ENCODE assay signal across 13 cellular contexts in genomic region chr1:234618726-234619049, GRCh38. TPM values are rescaled to one million over a fixed set of nuclear protein-coding genes. Genes with fewer than 3 reads are reported as not detected.
DNase-seq lines count a peak whose midpoint lies in the region; ATAC-seq, FAIRE-seq and TF ChIP-seq lines count a peak whose summit lies in the region.
"Had no signal": no experiment of that assay in that cellular context is flagged by ENCODE, and none has a peak within 500 bp of the region (broad histone marks: within the 10 kb centered on the region; RNA-seq: fewer than 3 reads in every experiment).

No MANE protein-coding gene starts in this region.

- H3K9me3 Mint-ChIP-seq in glutamatergic neuron (ENCODE audit: unreplicated experiment) (peaks cover 2% of the 10 kb centered on the region), progenitor cell of endocrine pancreas (ENCODE audit: low read depth) (no peaks in the 10 kb centered on the region)
- H3K9me3 Mint-ChIP-seq in activated CD4-positive, alpha-beta memory T cell treated with anti-CD3 and anti-CD28 coated beads, Interleukin-2, amount 10 ng/mL, durations not matched to agents 7 days and 5 days = no peaks in the 10 kb centered on the region
- H3K9me3 Mint-ChIP-seq: CD4-positive, CD25-positive, alpha-beta regulatory T cell; IgD-negative memory B cell had no signal

- H3K36me3 Mint-ChIP-seq in glutamatergic neuron (ENCODE audit: unreplicated experiment) (no peaks in the 10 kb centered on the region), progenitor cell of endocrine pancreas (ENCODE audit: insufficient read depth) (no peaks in the 10 kb centered on the region)
- H3K36me3 Mint-ChIP-seq in activated CD4-positive, alpha-beta memory T cell treated with anti-CD3 and anti-CD28 coated beads, Interleukin-2, amount 10 ng/mL, durations not matched to agents 7 days and 5 days (ENCODE audit: low read depth) = no peaks in the 10 kb centered on the region
- H3K36me3 Mint-ChIP-seq: CD4-positive, CD25-positive, alpha-beta regulatory T cell had no signal

- no peaks in the 10 kb centered on the region for H3K36me3 ChIP-seq in SJCRH30

- DNase-seq in D721Med (ENCODE audit: insufficient read length, low spot score) (no peak), SJCRH30 (no peak), glutamatergic neuron (no peak), progenitor cell of endocrine pancreas (ENCODE audit: low spot score, unreplicated experiment) (no peak)
- no peak for DNase-seq in activated CD4-positive, alpha-beta memory T cell treated with anti-CD3 and anti-CD28 coated beads, Interleukin-2, amount 10 ng/mL, durations not matched to agents 7 days and 5 days
- DNase-seq: activated CD4-positive, alpha-beta T cell treated with anti-CD3 and anti-CD28 coated beads for 1 hour; CD4-positive, CD25-positive, alpha-beta regulatory T cell; effector CD4-positive, alpha-beta T cell; SHP77 treated with DMSO at 0.1 percent for 48 hours had no signal

- FAIRE-seq in D721Med (lab: Jason Lieb, UNC) = peak; percentile 80

- peaks cover 64% of the 10 kb centered on the region for H3K4me1 ChIP-seq in SJCRH30

- ATAC-seq in GM19455 (IDR thresholded peaks at IDR 0.05; ENCODE audit: unreplicated experiment) = no peak
- ATAC-seq in HG02678 (IDR thresholded peaks at IDR 0.05; ENCODE audit: unreplicated experiment) = no peak
- ATAC-seq in GM19328 (IDR thresholded peaks at IDR 0.05; ENCODE audit: unreplicated experiment) = no peak

- POLR2A ChIA-PET in activated CD4-positive, alpha-beta memory T cell treated with anti-CD3 and anti-CD28 coated beads, Interleukin-2, amount 10 ng/mL, durations not matched to agents 7 days and 5 days (lab: Charles Lee) = no interaction called here

- no peak overlapping the region for H3K4me3 Mint-ChIP-seq in glutamatergic neuron (ENCODE audit: unreplicated experiment)
- H3K4me3 Mint-ChIP-seq in progenitor cell of endocrine pancreas (ENCODE audit: low read depth) = no peak overlapping the region
- no peak overlapping the region for H3K4me3 Mint-ChIP-seq in activated CD4-positive, alpha-beta memory T cell treated with anti-CD3 and anti-CD28 coated beads, Interleukin-2, amount 10 ng/mL, durations not matched to agents 7 days and 5 days
- H3K4me3 Mint-ChIP-seq: CD4-positive, CD25-positive, alpha-beta regulatory T cell; IgD-negative memory B cell had no signal

- H3K27ac Mint-ChIP-seq in glutamatergic neuron (ENCODE audit: unreplicated experiment) (peak overlapping the region; percentile 89), progenitor cell of endocrine pancreas (peak overlapping the region; percentile 95)
- no peak overlapping the region for H3K27ac Mint-ChIP-seq in activated CD4-positive, alpha-beta memory T cell treated with anti-CD3 and anti-CD28 coated beads, Interleukin-2, amount 10 ng/mL, durations not matched to agents 7 days and 5 days
- H3K27ac Mint-ChIP-seq: CD4-positive, CD25-positive, alpha-beta regulatory T cell had no signal

- H3K4me1 Mint-ChIP-seq in glutamatergic neuron (ENCODE audit: low read depth, unreplicated experiment) (peaks cover 37% of the 10 kb centered on the region), progenitor cell of endocrine pancreas (ENCODE audit: low read depth) (peaks cover 72% of the 10 kb centered on the region)
- peaks cover 10% of the 10 kb centered on the region for H3K4me1 Mint-ChIP-seq in activated CD4-positive, alpha-beta memory T cell treated with anti-CD3 and anti-CD28 coated beads, Interleukin-2, amount 10 ng/mL, durations not matched to agents 7 days and 5 days

- TF ChIP-seq CTCF in D721Med (IDR thresholded peaks at IDR 0.05; ENCODE audit: insufficient read depth, missing control alignments) (no peak), glutamatergic neuron (IDR thresholded peaks at IDR 0.05; ENCODE audit: partially characterized antibody, unreplicated experiment) (no peak), progenitor cell of endocrine pancreas (IDR thresholded peaks at IDR 0.05; ENCODE audit: unreplicated experiment) (no peak)

- no peaks in the 10 kb centered on the region for H3K27me3 ChIP-seq in SJCRH30

- CTCF ChIA-PET in activated CD4-positive, alpha-beta memory T cell treated with anti-CD3 and anti-CD28 coated beads, Interleukin-2, amount 10 ng/mL, durations not matched to agents 7 days and 5 days (lab: Charles Lee) = no interaction called here

- H3K27me3 Mint-ChIP-seq in glutamatergic neuron (ENCODE audit: unreplicated experiment) (peaks cover 2% of the 10 kb centered on the region), progenitor cell of endocrine pancreas (no peaks in the 10 kb centered on the region)
- H3K27me3 Mint-ChIP-seq in activated CD4-positive, alpha-beta memory T cell treated with anti-CD3 and anti-CD28 coated beads, Interleukin-2, amount 10 ng/mL, durations not matched to agents 7 days and 5 days = no peaks in the 10 kb centered on the region
- H3K27me3 Mint-ChIP-seq: IgD-negative memory B cell had no signal

- peak overlapping the region; percentile 28 for H3K4me3 ChIP-seq in SJCRH30

- peak overlapping the region; percentile 90 for H3K27ac ChIP-seq in SJCRH30

- no peaks in the 10 kb centered on the region for H3K9me3 ChIP-seq in SJCRH30 (replicated peaks)

RNA-seq across cellular contexts. Expression of gene IRF2BP2, which starts 8.7 kb away (rescaled TPM):
- 33.2 and 41.1 TPM in 2 replicates for total RNA-seq in SJCRH30 (2014; rRNA removed; shearing (Covaris generic))
- total RNA-seq in glutamatergic neuron (ENCODE audit: unreplicated experiment) (199 TPM), progenitor cell of endocrine pancreas (193 and 214 TPM in 2 replicates)
- 100 to 1,000 TPM; 117 to 125 TPM for total RNA-seq in activated CD4-positive, alpha-beta memory T cell treated with anti-CD3 and anti-CD28 coated beads, Interleukin-2, amount 10 ng/mL, durations not matched to agents 7 days and 5 days
